ENCODE assay signal across 8 cellular contexts in genomic region chr7:93055543-93056107, GRCh38.
A peak's percentile ranks its signal among the peaks of the same experiment; 100 is the strongest.
DNase-seq lines count a peak whose midpoint lies in the region; ATAC-seq and TF ChIP-seq lines count a peak whose summit lies in the region.

No MANE protein-coding gene starts in this region.

- H3K9me3 ChIP-seq in CD4-positive, alpha-beta T cell (ENCODE audit: control insufficient read depth, low read length), result no peaks in the 10 kb centered on the region

- peak; percentile 93 for TF ChIP-seq CTCF in CD4-positive, alpha-beta T cell (IDR thresholded peaks at IDR 0.05)
- TF ChIP-seq CTCF in LNCAP (IDR thresholded peaks at IDR 0.05) (peak; percentile 85), endothelial cell (IDR thresholded peaks at IDR 0.05; ENCODE audit: unreplicated experiment) (peak; percentile 90), natural killer cell (IDR thresholded peaks at IDR 0.05) (peak; percentile 93)

- intact Hi-C loops in CD4-positive, alpha-beta T cell (cut with DNase I, micrococcal nuclease), result loop anchor here (1.0 to 10.0 kb wide), 6 partner anchors 221 to 631 kb away; partner anchors contain the start of genes CDK6 (in 2 of the 2), PEX1 (in 1 of the 2) and RBM48 (in 1 of the 2)
- intact Hi-C loops in natural killer cell (cut with micrococcal nuclease), result loop anchor here (1.0 to 10.0 kb wide), 4 partner anchors 365 to 631 kb away; partner anchors contain the start of genes PEX1 and RBM48

- ATAC-seq in CD4-positive, alpha-beta T cell (ENCODE audit: poor library complexity), result peak; percentile 76
- ATAC-seq in GM19023 (IDR thresholded peaks at IDR 0.05; ENCODE audit: unreplicated experiment) (peak; percentile 63), natural killer cell (peak; percentile 75 to 79 (median 76))

- no peak for DNase-seq in CD4-positive, alpha-beta T cell
- peak; percentile 51 for DNase-seq in RPMI7951 (ENCODE audit: low read depth)
- no peak for DNase-seq in endothelial cell (ENCODE audit: low spot score)
- no peak for DNase-seq in natural killer cell
- no peak for DNase-seq in activated gamma-delta T cell (lab: John Stamatoyannopoulos, UW)
- no peak for DNase-seq in mesenteric fat pad (ENCODE audit: low spot score)

- POLR2A ChIA-PET in CD4-positive, alpha-beta T cell (lab: Charles Lee), result no interaction called here

- no peaks in the 10 kb centered on the region for H3K9me3 Mint-ChIP-seq in CD4-positive, alpha-beta T cell
- no peaks in the 10 kb centered on the region for H3K9me3 Mint-ChIP-seq in endothelial cell (ENCODE audit: unreplicated experiment)
- H3K9me3 Mint-ChIP-seq in natural killer cell, result no peaks in the 10 kb centered on the region

- no peak overlapping the region for H3K27ac ChIP-seq in CD4-positive, alpha-beta T cell (ENCODE audit: low read depth, low read length)

- H3K4me3 Mint-ChIP-seq in CD4-positive, alpha-beta T cell, result no peak overlapping the region
- no peak overlapping the region for H3K4me3 Mint-ChIP-seq in endothelial cell (ENCODE audit: unreplicated experiment)
- H3K4me3 Mint-ChIP-seq in natural killer cell, result no peak overlapping the region

- no peaks in the 10 kb centered on the region for H3K27me3 Mint-ChIP-seq in CD4-positive, alpha-beta T cell
- H3K27me3 Mint-ChIP-seq in endothelial cell (ENCODE audit: unreplicated experiment) (no peaks in the 10 kb centered on the region), natural killer cell (ENCODE audit: low read depth in 2 of 2) (peaks cover 2 to 7% of the 10 kb centered on the region in 2 donors)

- H3K27ac Mint-ChIP-seq in CD4-positive, alpha-beta T cell, result no peak overlapping the region
- H3K27ac Mint-ChIP-seq in endothelial cell (ENCODE audit: unreplicated experiment) (no peak overlapping the region), natural killer cell (no peak overlapping the region)

- no peaks in the 10 kb centered on the region for H3K4me1 Mint-ChIP-seq in CD4-positive, alpha-beta T cell (ENCODE audit: low read depth)
- H3K4me1 Mint-ChIP-seq in endothelial cell (ENCODE audit: unreplicated experiment) (peaks cover 10% of the 10 kb centered on the region), natural killer cell (no peaks in the 10 kb centered on the region)

- H3K27me3 ChIP-seq in CD4-positive, alpha-beta T cell (ENCODE audit: control insufficient read depth, insufficient read depth, low read length), result peaks cover 5% of the 10 kb centered on the region

- CTCF ChIA-PET in CD4-positive, alpha-beta T cell (lab: Charles Lee), result no interaction called here

- H3K36me3 Mint-ChIP-seq in CD4-positive, alpha-beta T cell (ENCODE audit: low read depth), result no peaks in the 10 kb centered on the region
- no peaks in the 10 kb centered on the region for H3K36me3 Mint-ChIP-seq in endothelial cell (ENCODE audit: low read depth, unreplicated experiment)
- no peaks in the 10 kb centered on the region for H3K36me3 Mint-ChIP-seq in natural killer cell
